In the genomic region with DNA sequence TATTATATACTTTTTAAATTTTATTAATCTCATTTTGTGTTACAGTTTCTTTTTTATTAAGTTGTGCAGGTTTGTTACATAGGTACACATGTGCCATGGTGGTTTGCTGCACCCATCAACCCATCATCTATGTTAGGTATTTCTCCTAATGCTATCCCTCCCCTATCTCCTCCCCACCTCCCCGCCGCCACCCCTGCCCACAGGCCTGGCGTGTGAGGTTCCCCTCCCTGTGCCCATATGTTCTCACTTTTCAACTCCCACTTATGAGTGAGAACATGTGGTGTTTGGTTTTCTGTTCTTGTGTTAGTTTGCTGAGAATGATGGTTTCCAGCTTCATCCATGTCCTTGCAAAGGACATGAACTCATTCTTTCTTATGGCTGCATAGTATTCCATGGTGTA, we compare ENCODE assay signal across 3 cellular contexts. TPM values are rescaled to one million over a fixed set of nuclear protein-coding genes. Genes with fewer than 3 reads are reported as not detected.
"Had no signal": no experiment of that assay in that cellular context is flagged by ENCODE, and none has a peak within 500 bp of the region (broad histone marks: within the 10 kb centered on the region; RNA-seq: fewer than 3 reads in every experiment).

No MANE protein-coding gene starts in this region.

RNA-seq across cellular contexts. Expression of a gene that starts 29.8 kb away (rescaled TPM):
- total RNA-seq: HT-29, HT1080 had no signal
- polyA plus RNA-seq: IgD-negative memory B cell had no signal
